In genomic region chr3:112042842-112043280, GRCh38 we compare ENCODE assay signal across 11 cellular contexts. TPM values are rescaled to one million over a fixed set of nuclear protein-coding genes. Genes with fewer than 3 reads are reported as not detected.
DNase-seq lines count a peak whose midpoint lies in the region; ATAC-seq and TF ChIP-seq lines count a peak whose summit lies in the region.
"Had no signal": no experiment of that assay in that cellular context is flagged by ENCODE, and none has a peak within 500 bp of the region (broad histone marks: within the 10 kb centered on the region; RNA-seq: fewer than 3 reads in every experiment).

No MANE protein-coding gene starts in this region.

- ATAC-seq in GM21786 (IDR thresholded peaks at IDR 0.05; ENCODE audit: unreplicated experiment), result no peak

- no peak overlapping the region for H3K4me2 ChIP-seq in hepatocyte
- H3K4me2 ChIP-seq: BLaER1 had no signal

- in situ Hi-C loops in Caki2 (cut with HindIII; ENCODE audit: low pct_unique_long_range_greater_than_20kb, low sequenced_read_pairs), result no loop called here

- H3K79me2 ChIP-seq in hepatocyte, result no peaks in the 10 kb centered on the region

- 66% methylated on average over 6 of the region's 6 CpGs for WGBS in hepatocyte (ENCODE audit: low lambda C conversion rate, missing lambda C conversion rate)

- peak overlapping the region; percentile 71 for H3K27ac ChIP-seq in hepatocyte
- H3K27ac ChIP-seq: BLaER1 had no signal

- TF ChIP-seq CTCF in hepatocyte (IDR thresholded peaks at IDR 0.05; ENCODE audit: poor library complexity) (no peak), BE2C (IDR thresholded peaks at IDR 0.05; ENCODE audit: low read depth, low read length) (no peak)

- no peaks in the 10 kb centered on the region for H3K9me2 ChIP-seq in hepatocyte (replicated peaks; ENCODE audit: insufficient read depth)

- no peaks in the 10 kb centered on the region for H3K4me1 ChIP-seq in hepatocyte (ENCODE audit: insufficient read depth)
- no peaks in the 10 kb centered on the region for H3K4me1 ChIP-seq in BE2C
- H3K4me1 ChIP-seq: BLaER1 had no signal

- H3K27me3 ChIP-seq in hepatocyte (no peaks in the 10 kb centered on the region), H7 (ENCODE audit: control insufficient read depth, insufficient read depth, low read length) (no peaks in the 10 kb centered on the region), BE2C (no peaks in the 10 kb centered on the region)
- H3K27me3 ChIP-seq: BLaER1 had no signal

- peak; percentile 48 for DNase-seq in Caki2 (ENCODE audit: low read depth)
- peak; percentile 96 for DNase-seq in NCI-H1105 (lab: John Stamatoyannopoulos, UW)
- peak; percentile 86 for DNase-seq in NCI-H774 (lab: John Stamatoyannopoulos, UW)
- peak; percentile 46 for DNase-seq in hepatocyte (ENCODE audit: low spot score)
- DNase-seq in H7, result no peak
- no peak for DNase-seq in dedifferentiated amniotic fluid mesenchymal stem cell (ENCODE audit: extremely low spot score)
- no peak for DNase-seq in BE2C
- DNase-seq: natural killer cell had no signal

- H3K9me3 ChIP-seq in hepatocyte (ENCODE audit: low read depth) (no peaks in the 10 kb centered on the region), BE2C (no peaks in the 10 kb centered on the region)
- H3K9me3 ChIP-seq: BLaER1 had no signal

- no peak overlapping the region for H3K4me3 ChIP-seq in hepatocyte
- H3K4me3 ChIP-seq in H7 (ENCODE audit: insufficient read depth, low read depth, low read length), result no peak overlapping the region
- no peak overlapping the region for H3K4me3 ChIP-seq in BE2C (ENCODE audit: low read depth, low read length)
- H3K4me3 ChIP-seq: BLaER1, K562 had no signal

- peak overlapping the region; percentile 43 for H2AFZ ChIP-seq in hepatocyte

- H3K36me3 ChIP-seq in hepatocyte (replicated peaks; ENCODE audit: insufficient read depth, low read depth) (no peaks in the 10 kb centered on the region), H7 (replicated peaks; ENCODE audit: control insufficient read depth, insufficient read depth, low read length) (no peaks in the 10 kb centered on the region), BE2C (no peaks in the 10 kb centered on the region)
- H3K36me3 ChIP-seq: BLaER1 had no signal

- H4K20me1 ChIP-seq in hepatocyte (ENCODE audit: insufficient read depth, poor library complexity, severe bottlenecking), result no peaks in the 10 kb centered on the region
- H4K20me1 ChIP-seq: BLaER1 had no signal

RNA-seq across cellular contexts. Expression of gene TMPRSS7, which starts 8.3 kb away (rescaled TPM):
- not detected in 2 replicates for total RNA-seq in Caki2 (2014; rRNA removed; shearing (Covaris generic); ENCODE audit: low replicate concordance)
- 0.24 TPM in 1 of 2 replicates, not detected in the other for total RNA-seq in hepatocyte
- polyA plus RNA-seq in hepatocyte, result 0.06 TPM in 1 of 2 replicates, not detected in the other
- not detected in 2 replicates for total RNA-seq in H7 (2014; rRNA removed; shearing (Covaris generic))
- polyA plus RNA-seq in BE2C (2012; ENCODE audit: insufficient read depth, insufficient read length, low read depth), result not detected
- total RNA-seq: K562, natural killer cell had no signal
- polyA plus RNA-seq: K562 had no signal

RNA-seq across cellular contexts. Expression of gene C3orf52, which starts 43.3 kb away (rescaled TPM):
- total RNA-seq in Caki2 (2014; rRNA removed; shearing (Covaris generic); ENCODE audit: low replicate concordance), result 8.8 and 9.0 TPM in 2 replicates
- total RNA-seq in hepatocyte, result 14.6 and 20.7 TPM in 2 replicates
- 9.3 and 16.3 TPM in 2 replicates for polyA plus RNA-seq in hepatocyte
- 9.7 and 11.3 TPM in 2 replicates for total RNA-seq in H7 (2014; rRNA removed; shearing (Covaris generic))
- polyA plus RNA-seq in BE2C (2012; ENCODE audit: insufficient read depth, insufficient read length, low read depth), result 0.42 TPM

RNA-seq across cellular contexts. Expression of gene TAGLN3, which starts 44.1 kb away (rescaled TPM):
- total RNA-seq in Caki2 (2014; rRNA removed; shearing (Covaris generic); ENCODE audit: low replicate concordance), result 1.2 and 1.9 TPM in 2 replicates
- total RNA-seq in hepatocyte, result 1.9 and 2.1 TPM in 2 replicates
- 0.51 and 1.9 TPM in 2 replicates for polyA plus RNA-seq in hepatocyte
- 3.5 and 4.5 TPM in 2 replicates for total RNA-seq in H7 (2014; rRNA removed; shearing (Covaris generic))
- polyA plus RNA-seq in BE2C (2012; ENCODE audit: insufficient read depth, insufficient read length, low read depth), result 96.4 TPM
- total RNA-seq: K562, natural killer cell had no signal

Comparison
In these comparisons a context has a peak if more than half of its experiments do, and no peak if none do; other contexts are left out.
1. DNase-seq: peak in Caki2 (single experiment), NCI-H1105 (single experiment), NCI-H774 (single experiment) and hepatocyte (single experiment); none in H7 (single experiment), dedifferentiated amniotic fluid mesenchymal stem cell (single experiment) and BE2C (single experiment).